ENCODE assay signal across 8 cellular contexts in genomic region chr2:136025057-136025973, GRCh38. TPM values are rescaled to one million over a fixed set of nuclear protein-coding genes. Genes with fewer than 3 reads are reported as not detected.
DNase-seq lines count a peak whose midpoint lies in the region; ATAC-seq, FAIRE-seq and TF ChIP-seq lines count a peak whose summit lies in the region.

No MANE protein-coding gene starts in this region.

- intact Hi-C loops in stomach (cut with DNase I; ENCODE audit: low total_unique reads) (no loop called here), posterior vena cava (cut with DNase I) (no loop called here)

- no peak for TF ChIP-seq EP300 in stomach (IDR thresholded peaks at IDR 0.05)

- H3K27me3 ChIP-seq in HUES64 (ENCODE audit: insufficient read depth, low read length) (0 out of 2 replicates have a peak, but pooled peaks cover 3% of the 10 kb centered on the region), stomach (no peaks in the 10 kb centered on the region)

- FAIRE-seq in RCC 7860 (lab: Jason Lieb, UNC) = no peak

- H3K9me3 ChIP-seq in HUES64 (ENCODE audit: insufficient read depth, low read depth, low read length) = no peaks in the 10 kb centered on the region
- no peaks in the 10 kb centered on the region for H3K9me3 ChIP-seq in mesodermal cell (ENCODE audit: control insufficient read depth, low read length)
- H3K9me3 ChIP-seq in stomach = no peaks in the 10 kb centered on the region

- no peak for TF ChIP-seq POLR2A in GM18505 (IDR thresholded peaks at IDR 0.05; ENCODE audit: borderline replicate concordance, extremely low read depth, insufficient read depth, insufficient read length)
- TF ChIP-seq POLR2A in erythroblast (IDR thresholded peaks at IDR 0.05; ENCODE audit: low read length) = no peak
- no peak for TF ChIP-seq POLR2A in stomach (IDR thresholded peaks at IDR 0.05)

- peak overlapping the region; percentile 73 for H3K9ac ChIP-seq in HUES64 (ENCODE audit: low read depth, low read length)

- H3K27ac ChIP-seq in HUES64 (ENCODE audit: low read depth, low read length) (peak overlapping the region; percentile 84), mesodermal cell (ENCODE audit: low read depth, low read length, severe bottlenecking) (peak overlapping the region; percentile 99), stomach (no peak overlapping the region)

- H3K4me3 ChIP-seq in HUES64 (ENCODE audit: low read length) (peak overlapping the region; percentile 53), mesodermal cell (ENCODE audit: extremely low read depth, insufficient read depth, low read length, poor library complexity, severe bottlenecking) (peak overlapping the region; percentile 7), stomach (peak overlapping the region in 2 of 4 donors; percentile 9 to 10)

- TF ChIP-seq CTCF in stomach (IDR thresholded peaks at IDR 0.05) = no peak

- peaks cover 22% of the 10 kb centered on the region for H3K4me1 ChIP-seq in HUES64 (ENCODE audit: insufficient read depth, low read length)
- H3K4me1 ChIP-seq in mesodermal cell (ENCODE audit: control insufficient read depth, insufficient read depth, low read length, poor library complexity, severe bottlenecking) = peaks cover 6% of the 10 kb centered on the region
- H3K4me1 ChIP-seq in stomach = peaks cover 0 to 11% (median 5%) of the 10 kb centered on the region in 4 donors

- H3K36me3 ChIP-seq in HUES64 (ENCODE audit: insufficient read depth, low read length) (no peaks in the 10 kb centered on the region), mesodermal cell (ENCODE audit: control insufficient read depth, insufficient read depth, low read length) (no peaks in the 10 kb centered on the region), stomach (no peaks in the 10 kb centered on the region)

- DNase-seq in erythroblast (lab: John Stamatoyannopoulos, UW) = peak; percentile 42 to 52
- peak; percentile 77 for DNase-seq in stomach
- DNase-seq in posterior vena cava (ENCODE audit: low spot score) = no peak
- DNase-seq in RCC 7860 (ENCODE audit: low spot score) = no peak

- 8% methylated on average over 43 of the region's 43 CpGs for WGBS in HUES64
- WGBS in mesodermal cell (ENCODE audit: insufficient coverage in 2 of 2), 2 experiments = 4 to 6% methylated on average over 34 to 36 of the region's 43 CpGs
- WGBS in stomach, 5 donors = 36 to 57% (median 38%) methylated on average over 32 to 43 of the region's 43 CpGs

- ATAC-seq in GM18505 (IDR thresholded peaks at IDR 0.05; ENCODE audit: unreplicated experiment) = peak; percentile 66
- ATAC-seq in activated CD4-positive, CD25-positive, alpha-beta regulatory T cell treated with anti-CD3 and anti-CD28 coated beads, Interleukin-2, amount 50 U/mL, for 24 hours = peak; percentile 38 to 45

RNA-seq across cellular contexts. Expression of gene DARS1, which starts 39.9 kb away (rescaled TPM):
- polyA plus RNA-seq in HUES64 (2013, experiment 1 of 2) = 78.5 TPM
- polyA plus RNA-seq in HUES64 (2013, experiment 2 of 2) = 93.1 TPM
- 73.5 TPM for polyA plus RNA-seq in mesodermal cell (2013, experiment 1 of 2)
- 77.3 TPM for polyA plus RNA-seq in mesodermal cell (2013, experiment 2 of 2)
- 100 to 1,000 TPM in 3 of 5 donors, 10 to 100 TPM in 2; 39.1 to 244 (median 106) TPM for total RNA-seq in stomach
- 10 to 100 TPM; 48.1 to 63.2 (median 60.9) TPM for polyA plus RNA-seq in stomach
- 10 to 100 TPM; 52.7 to 85.2 TPM for total RNA-seq in posterior vena cava

Comparison
In these comparisons a context has a peak if more than half of its experiments do, and no peak if none do; other contexts are left out.
1. H3K27ac ChIP-seq: peak in HUES64 (single experiment) and mesodermal cell (single experiment); none in stomach (0 of 5).
2. DNase-seq: peak in erythroblast (2 of 2) and stomach (single experiment); none in posterior vena cava (single experiment) and RCC 7860 (single experiment).